In the genomic region with DNA sequence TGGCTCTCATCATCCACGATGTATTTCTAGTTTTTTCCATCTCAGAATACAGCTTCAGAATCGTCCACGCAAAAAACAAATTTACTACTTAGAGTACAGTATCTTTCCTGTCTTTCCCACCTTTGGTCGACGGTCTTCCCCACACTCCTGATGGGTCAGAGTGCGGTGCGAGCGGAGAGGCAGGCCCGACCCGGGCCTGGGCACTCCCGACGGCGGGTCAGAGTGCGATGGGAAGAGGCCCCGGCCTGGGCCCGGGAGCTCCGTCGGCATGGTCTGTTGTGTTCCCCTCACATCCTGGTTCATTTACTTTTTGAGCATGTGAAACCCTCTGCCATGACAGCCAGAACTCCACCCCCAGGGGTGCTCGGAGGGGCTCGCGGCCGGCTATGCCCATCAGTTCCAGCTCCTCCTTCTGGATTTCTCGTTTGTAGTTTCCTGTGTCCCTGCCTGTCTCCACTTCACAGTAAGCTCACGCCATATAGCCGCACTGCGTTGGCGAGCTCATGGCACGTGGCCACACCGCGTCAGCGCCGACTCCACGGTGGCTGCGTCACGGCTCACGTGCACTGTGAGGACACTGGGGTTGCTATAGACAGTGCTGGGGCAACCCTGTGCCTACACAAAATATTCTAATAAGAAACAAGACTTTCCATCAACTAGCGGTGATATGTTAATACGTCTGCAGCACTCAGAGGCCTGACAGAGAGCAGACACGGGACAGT, we compare ENCODE assay signal across 14 cellular contexts. TPM values are rescaled to one million over a fixed set of nuclear protein-coding genes. Genes with fewer than 3 reads are reported as not detected.
A peak's percentile ranks its signal among the peaks of the same experiment; 100 is the strongest.
DNase-seq lines count a peak whose midpoint lies in the region; ATAC-seq, FAIRE-seq and TF ChIP-seq lines count a peak whose summit lies in the region.
"Had no signal": no experiment of that assay in that cellular context is flagged by ENCODE, and none has a peak within 500 bp of the region (broad histone marks: within the 10 kb centered on the region; RNA-seq: fewer than 3 reads in every experiment).

No MANE protein-coding gene starts in this region.

- no peak for TF ChIP-seq CTCF in endothelial cell (IDR thresholded peaks at IDR 0.05; ENCODE audit: unreplicated experiment)

- peaks cover 40% of the 10 kb centered on the region for H3K36me3 ChIP-seq in HAP-1 (replicated peaks)
- H3K36me3 ChIP-seq: SJCRH30 had no signal

- H3K4me3 Mint-ChIP-seq in IgD-negative memory B cell (peak overlapping the region in 1 of 4 donors; percentile 26), endothelial cell (ENCODE audit: unreplicated experiment) (peak overlapping the region; percentile 71)

- intact Hi-C loops in right cardiac atrium (cut with DNase I) (no loop called here), Right ventricle myocardium superior (cut with DNase I) (no loop called here)

- DNase-seq in right cardiac atrium (peak in 2 of 3 donors; percentile 26 to 42), Right ventricle myocardium superior (no peak), endothelial cell (ENCODE audit: low spot score) (no peak), urothelium cell line (ENCODE audit: low spot score) (no peak), HAP-1 (ENCODE audit: low spot score in 2 of 2) (no peak), HK-2 (ENCODE audit: unreplicated experiment) (no peak)
- DNase-seq: DMS153, NCI-H1436, NCI-H2029 treated with DMSO at 0.1 percent for 48 hours, NCI-H510A, SJCRH30 had no signal

- no peaks in the 10 kb centered on the region for H3K9me3 ChIP-seq in right cardiac atrium (ENCODE audit: control insufficient read depth, low read length)
- no peaks in the 10 kb centered on the region for H3K9me3 ChIP-seq in HAP-1
- H3K9me3 ChIP-seq: SJCRH30 had no signal

- H3K4me1 ChIP-seq in right cardiac atrium (ENCODE audit: control insufficient read depth, insufficient read depth, low read length) (peaks cover 7% of the 10 kb centered on the region), HAP-1 (peaks cover 8% of the 10 kb centered on the region)
- H3K4me1 ChIP-seq: SJCRH30 had no signal

- no peak overlapping the region for H3K4me3 ChIP-seq in right cardiac atrium (ENCODE audit: low read length)
- H3K4me3 ChIP-seq in HAP-1: no peak overlapping the region
- H3K4me3 ChIP-seq: SJCRH30 had no signal

- H3K36me3 Mint-ChIP-seq in IgD-negative memory B cell (peaks cover 6% of the 10 kb centered on the region), endothelial cell (ENCODE audit: low read depth, unreplicated experiment) (peaks cover 15% of the 10 kb centered on the region)

- H3K27me3 Mint-ChIP-seq in IgD-negative memory B cell: peaks cover 3% of the 10 kb centered on the region
- H3K27me3 Mint-ChIP-seq in endothelial cell (ENCODE audit: unreplicated experiment): peaks cover 6% of the 10 kb centered on the region

- H3K27ac ChIP-seq in right cardiac atrium (ENCODE audit: low read length): no peak overlapping the region
- H3K27ac ChIP-seq: SJCRH30 had no signal

- H3K4me1 Mint-ChIP-seq in IgD-negative memory B cell (peaks cover 18 to 25% (median 21%) of the 10 kb centered on the region in 3 donors), endothelial cell (ENCODE audit: unreplicated experiment) (peaks cover 3% of the 10 kb centered on the region)

- no peaks in the 10 kb centered on the region for H3K27me3 ChIP-seq in right cardiac atrium (ENCODE audit: control insufficient read depth, insufficient read depth)
- no peaks in the 10 kb centered on the region for H3K27me3 ChIP-seq in HAP-1 (ENCODE audit: low read depth)
- H3K27me3 ChIP-seq: SJCRH30 had no signal

- FAIRE-seq in urothelium cell line (lab: Jason Lieb, UNC): peak; percentile 50
- FAIRE-seq: RCC 7860 had no signal

- in situ Hi-C loops in HAP-1 (cut with MboI; ENCODE audit: low sequenced_read_pairs): no loop called here

- ATAC-seq in right cardiac atrium (no peak), Right ventricle myocardium superior (ENCODE audit: poor library complexity) (no peak), HG03045 (IDR thresholded peaks at IDR 0.05; ENCODE audit: unreplicated experiment) (no peak)

- 91% methylated on average over 39 of the region's 39 CpGs for WGBS in right cardiac atrium

- H3K27ac Mint-ChIP-seq in IgD-negative memory B cell: peak overlapping the region; percentile 6 to 59 (median 31)
- no peak overlapping the region for H3K27ac Mint-ChIP-seq in endothelial cell (ENCODE audit: unreplicated experiment)

- H3K9me3 Mint-ChIP-seq in IgD-negative memory B cell (no peaks in the 10 kb centered on the region), endothelial cell (ENCODE audit: unreplicated experiment) (no peaks in the 10 kb centered on the region)

RNA-seq across cellular contexts. Expression of a gene that starts 7.8 kb away (rescaled TPM):
- total RNA-seq in right cardiac atrium (1 to 10 TPM; 6.3 to 8.8 (median 7.8) TPM), Right ventricle myocardium superior (8.0 TPM), endothelial cell (ENCODE audit: unreplicated experiment) (10.2 TPM)
- polyA plus RNA-seq in right cardiac atrium (5.8 TPM), IgD-negative memory B cell (26.7 TPM)

RNA-seq across cellular contexts. Expression of a gene that starts 13.0 kb away (rescaled TPM):
- total RNA-seq in right cardiac atrium (1 to 10 TPM; 4.8 to 7.1 (median 6.4) TPM), Right ventricle myocardium superior (6.4 TPM), endothelial cell (ENCODE audit: unreplicated experiment) (1.7 TPM)
- polyA plus RNA-seq in right cardiac atrium (8.4 TPM), IgD-negative memory B cell (6.4 TPM)

RNA-seq across cellular contexts. Expression of a gene that starts 15.5 kb away (rescaled TPM):
- total RNA-seq in right cardiac atrium (not detected), Right ventricle myocardium superior (not detected), endothelial cell (ENCODE audit: unreplicated experiment) (not detected)
- polyA plus RNA-seq in right cardiac atrium (not detected), IgD-negative memory B cell (not detected)
- total RNA-seq: SJCRH30 had no signal

Comparison
In these comparisons a context has a peak if more than half of its experiments do, and no peak if none do; other contexts are left out.
1. DNase-seq: peak in right cardiac atrium (2 of 3); none in Right ventricle myocardium superior (single experiment), endothelial cell (single experiment), urothelium cell line (single experiment), HAP-1 (0 of 2) and HK-2 (single experiment).